Comparison of ENCODE assay signal across 1 cellular context in the genomic region with DNA sequence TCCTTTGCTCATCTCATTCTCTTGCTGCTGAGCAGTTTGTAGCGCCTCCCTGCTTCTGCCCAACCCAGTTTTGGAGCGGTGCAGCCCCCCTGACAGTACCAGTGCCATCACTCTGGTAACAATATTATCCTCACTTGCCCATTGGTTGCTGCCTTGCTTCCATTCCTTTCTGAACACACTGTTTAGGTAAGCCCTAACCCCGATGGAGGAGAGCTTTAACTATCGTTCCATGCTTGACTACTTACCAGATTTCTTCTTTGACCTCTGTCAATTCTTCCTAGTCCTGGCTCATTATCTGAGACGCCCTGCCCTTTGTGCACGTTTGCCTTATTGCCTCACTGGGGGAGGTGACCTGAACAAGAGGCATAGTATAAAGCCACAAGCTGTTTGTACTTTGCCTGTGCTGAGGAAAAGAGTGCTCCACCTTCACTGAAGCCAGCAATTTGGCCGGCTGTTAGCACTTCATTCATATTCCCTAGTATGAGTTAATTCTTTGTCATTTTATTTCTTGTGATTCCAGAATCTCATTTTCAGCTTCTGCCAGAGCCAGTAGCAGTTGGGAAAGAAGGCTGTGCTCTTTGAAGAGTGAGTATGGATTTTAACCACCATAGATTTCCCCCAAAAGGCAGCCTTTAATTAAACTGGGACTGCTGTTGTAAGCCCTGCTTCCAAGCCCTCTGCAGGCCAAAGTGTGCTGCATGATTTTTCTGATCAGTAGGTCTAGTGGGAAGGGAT.
TF ChIP-seq lines count a peak whose summit lies in the region.

No MANE protein-coding gene starts in this region.

TF ChIP-seq in neural cell, 6 proteins besides CTCF, POLR2A, EP300 and RAD21:
- TF ChIP-seq REST (IDR thresholded peaks at IDR 0.05; ENCODE audit: borderline replicate concordance) (no peak), TAF1 (IDR thresholded peaks at IDR 0.05; ENCODE audit: low read depth) (no peak), SMC3 (conservative IDR thresholded peaks at IDR 0.05; ENCODE audit: poor library complexity) (peak; percentile 48)
TF ChIP-seq in neural cell: peak in this region for 1.
